8 cellular contexts compared by ENCODE assay signal in genomic region chr19:3270908-3271307, GRCh38. TPM values are rescaled to one million over a fixed set of nuclear protein-coding genes. Genes with fewer than 3 reads are reported as not detected.
A peak's percentile ranks its signal among the peaks of the same experiment; 100 is the strongest.
DNase-seq lines count a peak whose midpoint lies in the region; ATAC-seq and TF ChIP-seq lines count a peak whose summit lies in the region.

No MANE protein-coding gene starts in this region.

- DNase-seq in AG10803 (ENCODE audit: low read depth) (peak; percentile 22), HS-5 (ENCODE audit: low read depth) (peak; percentile 14), T-helper 9 cell (peak; percentile 24), dorsolateral prefrontal cortex (peak; percentile 34 to 89 (median 83)), NCI-H2107 treated with DMSO at 0.1 percent for 48 hours (lab: John Stamatoyannopoulos, UW; ENCODE audit: unreplicated experiment) (no peak), AG08395 (ENCODE audit: low spot score) (no peak)
- DNase-seq in stimulated activated CD4-positive, alpha-beta T cell treated with anti-CD3 and anti-CD28 coated beads, TNF-alpha, amount 100 ng/mL, for 4 hours (ENCODE audit: low read depth in 3 of 3) = peak; percentile 10 to 43 (median 36)

- peak overlapping the region in 50 of 59 donors; percentile 6 to 91 (median 74) for H3K27ac ChIP-seq in dorsolateral prefrontal cortex

- no peak for ATAC-seq in HG03432 (IDR thresholded peaks at IDR 0.05; ENCODE audit: unreplicated experiment)

- no peak for TF ChIP-seq CTCF in AG10803 (conservative IDR thresholded peaks at IDR 0.05; ENCODE audit: low read length)
- TF ChIP-seq CTCF in dorsolateral prefrontal cortex (IDR thresholded peaks at IDR 0.05 in 54 of 56, conservative IDR thresholded peaks at IDR 0.05 in 2 of 56; ENCODE audit: low read depth in 1 of 56, partially characterized antibody in 56 of 56) = no peak

- intact Hi-C loops in dorsolateral prefrontal cortex (cut with DNase I) = loop anchor here in 1 of 2 donors (5.0 kb wide), 1 partner anchor 44 kb away; no protein-coding TSS in a partner anchor

- H3K4me3 ChIP-seq in AG10803 (ENCODE audit: low read length) = no peak overlapping the region
- H3K4me3 ChIP-seq in dorsolateral prefrontal cortex = peak overlapping the region in 55 of 59 donors; percentile 13 to 65 (median 45)

- H3K27me3 ChIP-seq in dorsolateral prefrontal cortex = peaks cover 0 to 21% (median 0%) of the 10 kb centered on the region in 45 donors

RNA-seq across cellular contexts. Expression of gene CELF5, which starts 46.4 kb away (rescaled TPM):
- 100 to 1,000 TPM in 42 of 120 experiments, 10 to 100 TPM in 78; 29.0 to 154 (median 91.2) TPM for total RNA-seq in dorsolateral prefrontal cortex

Comparison
In these comparisons a context has a peak if more than half of its experiments do, and no peak if none do; other contexts are left out.
1. DNase-seq: peak in AG10803 (single experiment), HS-5 (single experiment), T-helper 9 cell (single experiment), dorsolateral prefrontal cortex (10 of 10) and stimulated activated CD4-positive, alpha-beta T cell treated with anti-CD3 and anti-CD28 coated beads, TNF-alpha, amount 100 ng/mL, for 4 hours (3 of 3); none in NCI-H2107 treated with DMSO at 0.1 percent for 48 hours (single experiment) and AG08395 (single experiment).